7 cellular contexts compared by ENCODE assay signal in the genomic region with DNA sequence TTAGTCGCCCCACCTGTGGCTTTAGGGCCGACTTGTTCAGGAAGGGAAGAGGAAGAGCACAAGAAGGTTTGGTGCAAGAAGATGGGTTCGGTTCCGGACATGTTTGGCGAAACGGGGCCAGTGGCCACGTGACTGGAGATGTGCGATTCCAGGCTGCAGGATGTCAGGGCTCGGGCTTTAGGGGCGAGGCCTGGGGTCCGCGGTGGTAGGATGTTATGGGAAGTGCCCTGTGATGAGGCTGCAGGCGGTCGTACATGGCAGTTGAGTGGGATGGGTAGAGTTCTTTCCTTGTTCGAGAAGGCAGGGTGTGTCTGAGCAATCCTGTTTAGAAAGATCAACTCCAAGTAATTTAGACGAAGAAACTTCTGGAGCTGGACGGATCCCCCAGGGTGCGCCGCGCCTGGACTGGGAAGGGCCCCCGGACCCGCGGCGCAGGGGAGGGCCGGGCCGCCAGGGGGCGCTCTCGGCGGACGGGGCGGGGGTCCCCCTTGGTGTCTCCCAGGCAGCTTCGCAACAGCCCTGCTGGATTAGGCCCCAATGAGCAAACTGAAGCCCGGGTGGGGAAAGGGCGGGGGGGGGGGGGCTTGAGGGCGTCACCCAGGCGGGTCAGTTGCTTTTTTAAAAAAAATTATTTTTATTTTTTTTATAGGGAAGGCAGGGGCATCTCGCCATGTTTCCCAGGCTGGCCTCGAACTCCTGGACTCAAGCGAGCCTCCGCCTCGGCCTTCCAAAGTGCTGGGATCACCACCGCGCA. TPM values are rescaled to one million over a fixed set of nuclear protein-coding genes. Genes with fewer than 3 reads are reported as not detected.
DNase-seq lines count a peak whose midpoint lies in the region; ATAC-seq and TF ChIP-seq lines count a peak whose summit lies in the region.

No MANE protein-coding gene starts in this region.

- H3K4me1 ChIP-seq in foreskin keratinocyte, result peaks cover 7% of the 10 kb centered on the region

- ATAC-seq in GM19043 (IDR thresholded peaks at IDR 0.05; ENCODE audit: low read depth, unreplicated experiment), result peak; percentile 50
- ATAC-seq in foreskin keratinocyte, result peak; percentile 48
- no peak for ATAC-seq in GM19324 (IDR thresholded peaks at IDR 0.05; ENCODE audit: low FRiP score, unreplicated experiment)
- ATAC-seq in GM21367 (IDR thresholded peaks at IDR 0.05; ENCODE audit: unreplicated experiment), result no peak

- H3K27ac ChIP-seq in foreskin keratinocyte, result no peak overlapping the region

- DNase-seq in activated CD4-positive, CD25-positive, alpha-beta regulatory T cell treated with anti-CD3 and anti-CD28 coated beads, Interleukin-2, amount 50 U/mL, for 72 hours, result peak; percentile 61
- DNase-seq in foreskin keratinocyte, result no peak
- DNase-seq in stimulated activated CD4-positive, alpha-beta T cell treated with anti-CD3 and anti-CD28 coated beads, Interleukin-4, amount 100 ng/mL, for 1 hour, result peak; percentile 35
- DNase-seq in activated gamma-delta T cell (lab: John Stamatoyannopoulos, UW), result no peak

- TF ChIP-seq CTCF in foreskin keratinocyte (conservative IDR thresholded peaks at IDR 0.05), result peak; percentile 57

- H3K27me3 ChIP-seq in foreskin keratinocyte, result no peaks in the 10 kb centered on the region

RNA-seq across cellular contexts. Expression of gene SDC1, which starts 17.2 kb away (rescaled TPM):
- total RNA-seq in foreskin keratinocyte, result 1,300 and 1,305 TPM in 2 replicates
- 824 and 890 TPM in 2 replicates for polyA plus RNA-seq in foreskin keratinocyte

Comparison
In these comparisons a context has a peak if more than half of its experiments do, and no peak if none do; other contexts are left out.
1. ATAC-seq: peak in GM19043 (single experiment) and foreskin keratinocyte (single experiment); none in GM19324 (single experiment) and GM21367 (single experiment).
2. DNase-seq: peak in activated CD4-positive, CD25-positive, alpha-beta regulatory T cell treated with anti-CD3 and anti-CD28 coated beads, Interleukin-2, amount 50 U/mL, for 72 hours (single experiment) and stimulated activated CD4-positive, alpha-beta T cell treated with anti-CD3 and anti-CD28 coated beads, Interleukin-4, amount 100 ng/mL, for 1 hour (single experiment); none in foreskin keratinocyte (0 of 2) and activated gamma-delta T cell (single experiment).